Comparison of ENCODE assay signal across 8 cellular contexts in genomic region chr16:57736419-57737281, GRCh38. TPM values are rescaled to one million over a fixed set of nuclear protein-coding genes. Genes with fewer than 3 reads are reported as not detected.
DNase-seq lines count a peak whose midpoint lies in the region; ATAC-seq and TF ChIP-seq lines count a peak whose summit lies in the region.

No MANE protein-coding gene starts in this region.

- H3K27ac Mint-ChIP-seq in IgD-negative memory B cell: peak overlapping the region in 2 of 3 donors; percentile 59 to 94

- no peaks in the 10 kb centered on the region for H3K27me3 ChIP-seq in sigmoid colon

- peaks cover 0 to 4% (median 0%) of the 10 kb centered on the region in 4 donors for H3K36me3 ChIP-seq in sigmoid colon

- H3K9me3 ChIP-seq in iPS-18c (ENCODE audit: control insufficient read depth, insufficient read depth, low read length) (no peaks in the 10 kb centered on the region), sigmoid colon (no peaks in the 10 kb centered on the region)

- peaks cover 8 to 14% (median 11%) of the 10 kb centered on the region in 3 donors for H3K4me1 Mint-ChIP-seq in IgD-negative memory B cell

- ATAC-seq in SK-N-SH treated with all-trans-retinoic acid at 6 μM for 48 hours (peak; percentile 36), GM19023 (IDR thresholded peaks at IDR 0.05; ENCODE audit: unreplicated experiment) (no peak), GM21423 (IDR thresholded peaks at IDR 0.05; ENCODE audit: unreplicated experiment) (no peak)

- H3K4me3 ChIP-seq in astrocyte of the spinal cord (ENCODE audit: low read depth, low read length) (peak overlapping the region; percentile 75), iPS-18c (ENCODE audit: insufficient read depth, low read depth, low read length) (peak overlapping the region; percentile 79), sigmoid colon (peak overlapping the region; percentile 83 to 97 (median 93))

- TF ChIP-seq POLR2A in sigmoid colon (IDR thresholded peaks at IDR 0.05): no peak

- H3K36me3 Mint-ChIP-seq in IgD-negative memory B cell: peaks cover 3% of the 10 kb centered on the region

- TF ChIP-seq EP300 in sigmoid colon (IDR thresholded peaks at IDR 0.05): no peak

- peaks cover 0 to 23% (median 18%) of the 10 kb centered on the region in 4 donors for H3K4me1 ChIP-seq in sigmoid colon

- 2 to 8% methylated on average over 21 of the region's 21 CpGs for WGBS in sigmoid colon, 2 donors

- H3K27ac ChIP-seq in sigmoid colon: peak overlapping the region; percentile 74 to 84 (median 80)

- TF ChIP-seq CTCF in astrocyte of the spinal cord (IDR thresholded peaks at IDR 0.05; ENCODE audit: low read depth, low read length) (peak; percentile 32), sigmoid colon (IDR thresholded peaks at IDR 0.05) (no peak)

- intact Hi-C loops in sigmoid colon (cut with DNase I): loop anchor here (5.0 to 10.0 kb wide), 4 partner anchors 66 to 778 kb away; partner anchors contain the start of genes CFAP20, CIAPIN1, COQ9 and KIFC3

- H3K9me3 Mint-ChIP-seq in IgD-negative memory B cell: peaks cover 0 to 10% (median 0%) of the 10 kb centered on the region in 3 donors

- peak overlapping the region; percentile 91 to 99 (median 97) for H3K4me3 Mint-ChIP-seq in IgD-negative memory B cell

- in situ Hi-C loops in Caki2 (cut with HindIII; ENCODE audit: low pct_unique_long_range_greater_than_20kb, low sequenced_read_pairs) (no loop called here), astrocyte of the spinal cord (cut with HindIII; ENCODE audit: low sequenced_read_pairs) (no loop called here)

- DNase-seq in Caki2 (ENCODE audit: low read depth) (peak; percentile 84), astrocyte of the spinal cord (ENCODE audit: low read depth, low spot score) (peak; percentile 73), sigmoid colon (peak; percentile 67)

- peaks cover 2% of the 10 kb centered on the region for H3K27me3 Mint-ChIP-seq in IgD-negative memory B cell

TF ChIP-seq in SK-N-SH treated with all-trans-retinoic acid at 6 μM for 48 hours, 23 proteins besides CTCF, POLR2A, EP300 and RAD21:
- TF ChIP-seq SNAI2 (CRISPR knock-in tag; IDR thresholded peaks at IDR 0.05) (no peak), OSR1 (CRISPR knock-in tag; IDR thresholded peaks at IDR 0.05) (no peak), TOX (CRISPR knock-in tag; IDR thresholded peaks at IDR 0.05; ENCODE audit: borderline replicate concordance) (no peak)
- TF ChIP-seq, protein P1, sequence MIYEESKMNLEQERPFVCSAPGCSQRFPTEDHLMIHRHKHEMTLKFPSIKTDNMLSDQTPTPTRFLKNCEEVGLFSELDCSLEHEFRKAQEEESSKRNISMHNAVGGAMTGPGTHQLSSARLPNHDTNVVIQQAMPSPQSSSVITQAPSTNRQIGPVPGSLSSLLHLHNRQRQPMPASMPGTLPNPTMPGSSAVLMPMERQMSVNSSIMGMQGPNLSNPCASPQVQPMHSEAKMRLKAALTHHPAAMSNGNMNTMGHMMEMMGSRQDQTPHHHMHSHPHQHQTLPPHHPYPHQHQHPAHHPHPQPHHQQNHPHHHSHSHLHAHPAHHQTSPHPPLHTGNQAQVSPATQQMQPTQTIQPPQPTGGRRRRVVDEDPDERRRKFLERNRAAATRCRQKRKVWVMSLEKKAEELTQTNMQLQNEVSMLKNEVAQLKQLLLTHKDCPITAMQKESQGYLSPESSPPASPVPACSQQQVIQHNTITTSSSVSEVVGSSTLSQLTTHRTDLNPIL (CRISPR knock-in tag; IDR thresholded peaks at IDR 0.05; ENCODE audit: low read depth): peak; percentile 43; the same call in 1 of the 2 replicates

RNA-seq across cellular contexts. Expression of gene KATNB1, which starts 1.1 kb away (rescaled TPM):
- 22.8 and 42.3 TPM in 2 replicates for total RNA-seq in Caki2 (2014; rRNA removed; shearing (Covaris generic); ENCODE audit: low replicate concordance)
- polyA plus RNA-seq in IgD-negative memory B cell: 16.6 TPM
- 10 to 100 TPM in 2 of 4 donors, 1 to 10 TPM in 2; 4.3 to 15.0 (median 10.1) TPM for total RNA-seq in sigmoid colon
- 10 to 100 TPM in 2 of 3 donors, 1 to 10 TPM in 1; 8.6 to 18.6 (median 10.8) TPM for polyA plus RNA-seq in sigmoid colon

RNA-seq across cellular contexts. Expression of gene DRC7, which starts 42.0 kb away (rescaled TPM):
- total RNA-seq in Caki2 (2014; rRNA removed; shearing (Covaris generic); ENCODE audit: low replicate concordance): 0.35 TPM in 1 of 2 replicates, not detected in the other
- polyA plus RNA-seq in IgD-negative memory B cell: not detected
- not detected for total RNA-seq in sigmoid colon
- not detected for polyA plus RNA-seq in sigmoid colon
